In the genomic region with DNA sequence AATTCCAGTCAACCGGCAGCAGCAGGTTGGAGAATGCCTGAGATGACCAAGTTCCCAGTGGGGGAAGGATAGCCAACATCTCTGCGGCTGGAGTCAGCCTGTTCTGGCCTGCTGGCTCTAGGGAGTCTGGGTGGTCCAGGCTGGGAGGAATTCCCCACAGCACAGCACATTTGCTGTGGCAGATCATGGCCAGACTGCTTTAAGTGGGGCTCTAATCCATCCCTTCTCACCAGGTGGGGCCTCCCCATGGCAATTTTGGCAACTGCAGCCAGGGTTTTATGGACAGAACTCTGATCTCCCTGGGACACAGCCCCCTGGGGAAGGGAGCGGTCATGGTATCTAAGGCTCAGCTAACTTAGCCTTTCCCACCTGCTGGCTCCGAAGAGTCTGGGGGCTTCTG, we compare ENCODE assay signal across 31 cellular contexts.
"Had no signal": no experiment of that assay in that cellular context is flagged by ENCODE, and none has a peak within 500 bp of the region (broad histone marks: within the 10 kb centered on the region; RNA-seq: fewer than 3 reads in every experiment).

No MANE protein-coding gene starts in this region.

- H3K4me1 ChIP-seq: left lung, lower lobe of right lung, pancreas, prostate gland, suprapubic skin, tibial artery, upper lobe of right lung had no signal

- H3K36me3 ChIP-seq: left lung, lower lobe of right lung, pancreas, prostate gland, suprapubic skin, thoracic aorta, tibial artery, upper lobe of right lung had no signal

- H3K9me3 ChIP-seq: left lung, lower lobe of right lung, pancreas, prostate gland, suprapubic skin, thoracic aorta, tibial artery, upper lobe of right lung had no signal

- DNase-seq: hypothalamus; immature natural killer cell; kidney; left colon; left lung; lower lobe of right lung; mammary epithelial cell; mesenchymal stem cell; naive thymus-derived CD4-positive, alpha-beta T cell; nucleus accumbens; pancreas; posterior cingulate gyrus; retina; stimulated activated CD4-positive, alpha-beta T cell treated with anti-CD3 and anti-CD28 coated beads, Interleukin-12 subunit alpha, Interleukin-12 subunit beta, amount 100 ng/mL, for 4 hours; stimulated activated CD4-positive, alpha-beta T cell treated with anti-CD3 and anti-CD28 coated beads, Interleukin-15, amount 100 ng/mL, for 24 hours; stimulated activated CD4-positive, alpha-beta T cell treated with anti-CD3 and anti-CD28 coated beads, Interleukin-2, amount 100 ng/mL, for 24 hours; stimulated activated CD4-positive, alpha-beta T cell treated with anti-CD3 and anti-CD28 coated beads, Interleukin-4, amount 100 ng/mL, for 1 hour; stimulated activated naive CD4-positive, alpha-beta T cell; tibial artery; trophoblast cell; upper lobe of right lung had no signal

- H3K27ac ChIP-seq: left lung, lower lobe of right lung, pancreas, prostate gland, skin epidermis, suprapubic skin, thoracic aorta, tibial artery, upper lobe of right lung had no signal

- ATAC-seq: left colon; left lung; lower lobe of right lung; naive thymus-derived CD4-positive, alpha-beta T cell; natural killer cell treated with Interleukin-12 subunit alpha and Interleukin-12 subunit beta and Interleukin-15 and Interleukin-18, amount 100 ng/mL, for 72 hours; pancreas; right cardiac atrium; sciatic nerve; stimulated activated effector memory CD8-positive, alpha-beta T cell treated with anti-CD3 and anti-CD28 coated beads, Interleukin-12 subunit alpha, Interleukin-12 subunit beta, amount 100 ng/mL, for 72 hours; upper lobe of right lung had no signal

- H3K27me3 ChIP-seq: left lung, pancreas, suprapubic skin, tibial artery, upper lobe of right lung had no signal

- H3K4me3 ChIP-seq: left lung, lower lobe of right lung, pancreas, prostate gland, skin epidermis, suprapubic skin, thoracic aorta, tibial artery, upper lobe of right lung had no signal

- FAIRE-seq: islet of Langerhans, kidney, pancreas, urothelium cell line had no signal
